ENCODE assay signal across 14 cellular contexts in genomic region chr6:166657531-166657930, GRCh38. TPM values are rescaled to one million over a fixed set of nuclear protein-coding genes. Genes with fewer than 3 reads are reported as not detected.
DNase-seq lines count a peak whose midpoint lies in the region; ATAC-seq, FAIRE-seq and TF ChIP-seq lines count a peak whose summit lies in the region.
"Had no signal": no experiment of that assay in that cellular context is flagged by ENCODE, and none has a peak within 500 bp of the region (broad histone marks: within the 10 kb centered on the region; RNA-seq: fewer than 3 reads in every experiment).

No MANE protein-coding gene starts in this region.

- H3K4me2 ChIP-seq in GM12878 (ENCODE audit: control insufficient read depth, insufficient read depth): peak overlapping the region; percentile 15; the same call in 1 of the 2 replicates

- ATAC-seq in GM12878 (no peak), mucosa of descending colon (no peak), HG02884 (IDR thresholded peaks at IDR 0.05; ENCODE audit: unreplicated experiment) (no peak)
- no peak for ATAC-seq in stimulated activated memory B cell treated with anti-CD40 and anti-IgM and Interleukin-4, amounts not matched to agents 10 μg/mL and 1 μg/mL and 100 μg/mL, for 72 hours

- SMC1A ChIA-PET in GM12878 (lab: Charles Lee; ENCODE audit: uncharacterized antibody, unreplicated experiment): no interaction called here

- H3K36me3 Mint-ChIP-seq in activated T-cell treated with anti-CD3 and anti-CD28 coated beads, Interleukin-2, amount 50 U/mL, for 24 hours (ENCODE audit: low read depth): no peaks in the 10 kb centered on the region
- no peaks in the 10 kb centered on the region for H3K36me3 Mint-ChIP-seq in stimulated activated memory B cell treated with anti-CD40 and anti-IgM and Interleukin-4, amounts not matched to agents 10 μg/mL and 1 μg/mL and 100 μg/mL, for 72 hours

- TF ChIP-seq EP300 in GM12878 (IDR thresholded peaks at IDR 0.05; ENCODE audit: borderline replicate concordance in 1 of 2, control insufficient read depth in 1 of 2, low read depth in 2 of 2, low read length in 2 of 2): no peak

- peak overlapping the region; percentile 37 for H3K4me3 Mint-ChIP-seq in activated T-cell treated with anti-CD3 and anti-CD28 coated beads, Interleukin-2, amount 50 U/mL, for 24 hours
- H3K4me3 Mint-ChIP-seq in stimulated activated memory B cell treated with anti-CD40 and anti-IgM and Interleukin-4, amounts not matched to agents 10 μg/mL and 1 μg/mL and 100 μg/mL, for 72 hours: peak overlapping the region; percentile 64

- no peak overlapping the region for H3K9ac ChIP-seq in GM12878 (ENCODE audit: control insufficient read depth, insufficient read depth, low read length)

- peaks cover 10% of the 10 kb centered on the region for H3K4me1 Mint-ChIP-seq in activated T-cell treated with anti-CD3 and anti-CD28 coated beads, Interleukin-2, amount 50 U/mL, for 24 hours (ENCODE audit: low read depth)
- H3K4me1 Mint-ChIP-seq in stimulated activated memory B cell treated with anti-CD40 and anti-IgM and Interleukin-4, amounts not matched to agents 10 μg/mL and 1 μg/mL and 100 μg/mL, for 72 hours: peaks cover 1% of the 10 kb centered on the region

- in situ Hi-C loops in GM12878 (cut with MboI): no loop called here

- H3K36me3 ChIP-seq in GM12878 (ENCODE audit: control insufficient read depth in 2 of 2, insufficient read depth in 2 of 2, low read length in 1 of 2): no peaks in the 10 kb centered on the region
- no peaks in the 10 kb centered on the region for H3K36me3 ChIP-seq in mucosa of descending colon (ENCODE audit: low read depth)
- H3K36me3 ChIP-seq: breast epithelium, esophagus squamous epithelium had no signal

- no peak for TF ChIP-seq RAD21 in GM12878 (IDR thresholded peaks at IDR 0.05; ENCODE audit: insufficient read depth, low read depth, low read length)

- RAD21 ChIA-PET in GM12878 (lab: Charles Lee; ENCODE audit: unreplicated experiment): no interaction called here

- H3K9me3 ChIP-seq in GM12878 (replicated peaks; ENCODE audit: control insufficient read depth, insufficient read depth, low read length) (no peaks in the 10 kb centered on the region), mucosa of descending colon (no peaks in the 10 kb centered on the region)
- H3K9me3 ChIP-seq: breast epithelium, esophagus squamous epithelium had no signal

- peak overlapping the region; percentile 34 for H2AFZ ChIP-seq in GM12878 (ENCODE audit: control insufficient read depth, low read depth, low read length)

- no peak overlapping the region for H3K4me3 ChIP-seq in NB4 (ENCODE audit: low read depth, low read length)
- no peak overlapping the region for H3K4me3 ChIP-seq in GM12878
- H3K4me3 ChIP-seq in mucosa of descending colon: no peak overlapping the region
- H3K4me3 ChIP-seq: breast epithelium, esophagus squamous epithelium had no signal

- 2% methylated on average over 9 of the region's 9 CpGs for WGBS in GM12878 (ENCODE audit: insufficient coverage, insufficient replicate concordance, low lambda C conversion rate, missing lambda C conversion rate)

- POLR2A ChIA-PET in GM12878 (lab: Charles Lee): no interaction called here

- H4K20me1 ChIP-seq in GM12878 (ENCODE audit: control insufficient read depth, insufficient read depth): no peaks in the 10 kb centered on the region

- H3K27me3 Mint-ChIP-seq in activated T-cell treated with anti-CD3 and anti-CD28 coated beads, Interleukin-2, amount 50 U/mL, for 24 hours: peaks cover 27% of the 10 kb centered on the region
- peaks cover 3% of the 10 kb centered on the region for H3K27me3 Mint-ChIP-seq in stimulated activated memory B cell treated with anti-CD40 and anti-IgM and Interleukin-4, amounts not matched to agents 10 μg/mL and 1 μg/mL and 100 μg/mL, for 72 hours

- H3K79me2 ChIP-seq in GM12878 (ENCODE audit: control insufficient read depth, insufficient read depth, low read length): no peaks in the 10 kb centered on the region

- intact Hi-C loops in GM12878 (cut with micrococcal nuclease; ENCODE audit: unreplicated experiment): no loop called here
- intact Hi-C loops in mucosa of descending colon (cut with DNase I, micrococcal nuclease): no loop called here

- H3K27me3 ChIP-seq in GM12878 (replicated peaks in 1 of 2; ENCODE audit: control insufficient read depth in 2 of 2, insufficient read depth in 2 of 2, low read length in 1 of 2): peaks cover 2 to 13% of the 10 kb centered on the region in 2 experiments; a peak in 3 of 4 replicates

- TF ChIP-seq CTCF in NB4 (IDR thresholded peaks at IDR 0.05; ENCODE audit: low read depth, low read length) (no peak), GM12878 (IDR thresholded peaks at IDR 0.05 in 2 of 3, conservative IDR thresholded peaks at IDR 0.05 in 1 of 3; ENCODE audit: control insufficient read depth in 2 of 3, extremely low read depth in 1 of 3, insufficient read depth in 1 of 3, low read depth in 3 of 3, low read length in 3 of 3) (no peak), mucosa of descending colon (IDR thresholded peaks at IDR 0.05) (no peak)

- TF ChIP-seq POLR2A in NB4 (IDR thresholded peaks at IDR 0.05; ENCODE audit: extremely low read depth, insufficient read length) (no peak), GM12878 (IDR thresholded peaks at IDR 0.05; ENCODE audit: low read depth, low read length) (no peak)

- CTCF ChIA-PET in GM12878 (lab: Yijun Ruan, JAX): interaction anchor here (0.6 kb wide), 2 partner anchors 563 to 1105 kb away, joined by 3 to 4 read pairs; no protein-coding TSS in a partner anchor

- no peak overlapping the region for H3K27ac Mint-ChIP-seq in activated T-cell treated with anti-CD3 and anti-CD28 coated beads, Interleukin-2, amount 50 U/mL, for 24 hours
- no peak overlapping the region for H3K27ac Mint-ChIP-seq in stimulated activated memory B cell treated with anti-CD40 and anti-IgM and Interleukin-4, amounts not matched to agents 10 μg/mL and 1 μg/mL and 100 μg/mL, for 72 hours
- H3K27ac Mint-ChIP-seq: H9 had no signal

- no TSS peak for BruUV-seq in GM12878 (replicated peaks; lab: Mats Ljungman, UMichigan)

- DNase-seq in activated T-cell treated with anti-CD3 and anti-CD28 coated beads, Interleukin-2, amount 50 U/mL, for 24 hours: no peak
- DNase-seq in activated T-cell treated with anti-CD3 and anti-CD28 coated beads for 4 hours (no peak), NB4 (ENCODE audit: low read depth) (peak; percentile 25), GM12878 (ENCODE audit: low read depth, low spot score) (no peak), mucosa of descending colon (no peak), NCI-H2171 (lab: John Stamatoyannopoulos, UW) (no peak)
- DNase-seq: activated naive CD4-positive, alpha-beta T cell; esophagus squamous epithelium; H9; hippocampal formation; NCI-H345 had no signal

- H3K9me3 Mint-ChIP-seq in activated T-cell treated with anti-CD3 and anti-CD28 coated beads, Interleukin-2, amount 50 U/mL, for 24 hours: no peaks in the 10 kb centered on the region
- no peaks in the 10 kb centered on the region for H3K9me3 Mint-ChIP-seq in stimulated activated memory B cell treated with anti-CD40 and anti-IgM and Interleukin-4, amounts not matched to agents 10 μg/mL and 1 μg/mL and 100 μg/mL, for 72 hours
- H3K9me3 Mint-ChIP-seq: H9 had no signal

- H3K4me1 ChIP-seq in GM12878 (ENCODE audit: control insufficient read depth, insufficient read depth, low read length) (no peaks in the 10 kb centered on the region), mucosa of descending colon (ENCODE audit: low read depth) (peaks cover 8% of the 10 kb centered on the region)
- H3K4me1 ChIP-seq: breast epithelium, esophagus squamous epithelium had no signal

- no peak for FAIRE-seq in GM12878 (lab: Jason Lieb, UNC)

- no peak overlapping the region for H3K27ac ChIP-seq in GM12878 (ENCODE audit: control insufficient read depth, insufficient read depth)
- H3K27ac ChIP-seq: breast epithelium, esophagus squamous epithelium had no signal

TF ChIP-seq in GM12878, 131 proteins besides CTCF, POLR2A, EP300 and RAD21:
- TF ChIP-seq NBN (IDR thresholded peaks at IDR 0.05) (no peak), ZZZ3 (IDR thresholded peaks at IDR 0.05; ENCODE audit: control insufficient read depth, insufficient read length, low read depth) (no peak), SP1 (IDR thresholded peaks at IDR 0.05; ENCODE audit: low read depth, low read length) (no peak)
TF ChIP-seq in GM12878: peak in this region for 0.

RNA-seq across cellular contexts. Expression of gene RPS6KA2, which starts 30.5 kb away (rescaled TPM):
- 1.4 and 1.6 TPM in 2 replicates for total RNA-seq in GM12878 (2013; cell fraction: nucleolus; rRNA removed)
- total RNA-seq in GM12878 (2014; rRNA removed): 0.17 and 0.38 TPM in 2 replicates
- total RNA-seq in GM12878 (2014; rRNA removed; fragmentation: Illumina TruSeq; extraction: Trizol): 0.22 TPM in 1 of 2 replicates, not detected in the other
- total RNA-seq in GM12878 (2021): 0.53 and 1.0 TPM in 2 replicates
- polyA plus RNA-seq in GM12878 (2011; ENCODE audit: low read depth): 0.85 TPM
- 0.24 and 0.37 TPM in 2 replicates for polyA plus RNA-seq in GM12878 (2011; rRNA removed)
- 0.22 and 0.39 TPM in 2 replicates for polyA plus RNA-seq in GM12878 (2011; cell fraction: cytosol; rRNA removed)
- polyA plus RNA-seq in GM12878 (2011; cell fraction: nucleus; rRNA removed): 1.3 and 1.5 TPM in 2 replicates
- polyA plus RNA-seq in GM12878 (2012): 1.2 and 1.6 TPM in 2 replicates
- 0.07 and 1.0 TPM in 2 replicates for polyA plus RNA-seq in GM12878 (2014; fragmentation: Illumina TruSeq; extraction: Trizol)
- under 1 TPM in 1 of 2 experiments, not detected in 1; 0.02 TPM for polyA plus RNA-seq in GM12878 (2014; fragmentation: Nextera tagmentation; extraction: Ambion mirVana)
- polyA plus RNA-seq in GM12878 (2014; rRNA removed): 0.44 and 0.53 TPM in 2 replicates
- under 1 TPM; 0.21 to 0.51 TPM for polyA plus RNA-seq in GM12878 (2016; fragmentation: Nextera tagmentation; extraction: Ambion mirVana)
- 0.31 and 0.66 TPM in 2 replicates for polyA minus RNA-seq in GM12878 (2011; rRNA and poly(A)+ RNA removed)
- polyA minus RNA-seq in GM12878 (2011; cell fraction: cytosol; rRNA and poly(A)+ RNA removed): 0.13 and 0.83 TPM in 2 replicates
- polyA minus RNA-seq in GM12878 (2011; cell fraction: nucleus; rRNA and poly(A)+ RNA removed): 0.97 and 1.4 TPM in 2 replicates
- total RNA-seq in mucosa of descending colon: 10 to 100 TPM in 2 of 3 donors, 1 to 10 TPM in 1; 8.6 to 21.3 (median 18.7) TPM
